1 cellular context compared by ENCODE assay signal in genomic region chr22:22827187-22827948, GRCh38.
TF ChIP-seq lines count a peak whose summit lies in the region.

No MANE protein-coding gene starts in this region.

TF ChIP-seq in K562, 482 proteins besides CTCF, POLR2A, EP300 and RAD21 (continued from another document and continues in another):
- TF ChIP-seq, protein P1, sequence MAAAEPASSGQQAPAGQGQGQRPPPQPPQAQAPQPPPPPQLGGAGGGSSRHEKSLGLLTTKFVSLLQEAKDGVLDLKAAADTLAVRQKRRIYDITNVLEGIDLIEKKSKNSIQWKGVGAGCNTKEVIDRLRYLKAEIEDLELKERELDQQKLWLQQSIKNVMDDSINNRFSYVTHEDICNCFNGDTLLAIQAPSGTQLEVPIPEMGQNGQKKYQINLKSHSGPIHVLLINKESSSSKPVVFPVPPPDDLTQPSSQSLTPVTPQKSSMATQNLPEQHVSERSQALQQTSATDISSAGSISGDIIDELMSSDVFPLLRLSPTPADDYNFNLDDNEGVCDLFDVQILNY (CRISPR knock-in tag; IDR thresholded peaks at IDR 0.05) = no peak
- no peak for TF ChIP-seq PML (IDR thresholded peaks at IDR 0.05; ENCODE audit: low read length)
- TF ChIP-seq MYNN (IDR thresholded peaks at IDR 0.05) = no peak
- TF ChIP-seq MYNN (CRISPR knock-in tag; IDR thresholded peaks at IDR 0.05) = 0 out of 2 replicates have a peak, but pooled peaks have one; percentile 47
- TF ChIP-seq HDAC6 (IDR thresholded peaks at IDR 0.05; ENCODE audit: low read depth, low read length) = no peak
- TF ChIP-seq ZNF57 (CRISPR knock-in tag; IDR thresholded peaks at IDR 0.05) = no peak
- peak; percentile 67 for TF ChIP-seq USF2 (CRISPR knock-in tag; IDR thresholded peaks at IDR 0.05)
- TF ChIP-seq, protein P2, sequence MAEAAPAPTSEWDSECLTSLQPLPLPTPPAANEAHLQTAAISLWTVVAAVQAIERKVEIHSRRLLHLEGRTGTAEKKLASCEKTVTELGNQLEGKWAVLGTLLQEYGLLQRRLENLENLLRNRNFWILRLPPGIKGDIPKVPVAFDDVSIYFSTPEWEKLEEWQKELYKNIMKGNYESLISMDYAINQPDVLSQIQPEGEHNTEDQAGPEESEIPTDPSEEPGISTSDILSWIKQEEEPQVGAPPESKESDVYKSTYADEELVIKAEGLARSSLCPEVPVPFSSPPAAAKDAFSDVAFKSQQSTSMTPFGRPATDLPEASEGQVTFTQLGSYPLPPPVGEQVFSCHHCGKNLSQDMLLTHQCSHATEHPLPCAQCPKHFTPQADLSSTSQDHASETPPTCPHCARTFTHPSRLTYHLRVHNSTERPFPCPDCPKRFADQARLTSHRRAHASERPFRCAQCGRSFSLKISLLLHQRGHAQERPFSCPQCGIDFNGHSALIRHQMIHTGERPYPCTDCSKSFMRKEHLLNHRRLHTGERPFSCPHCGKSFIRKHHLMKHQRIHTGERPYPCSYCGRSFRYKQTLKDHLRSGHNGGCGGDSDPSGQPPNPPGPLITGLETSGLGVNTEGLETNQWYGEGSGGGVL (CRISPR knock-in tag; IDR thresholded peaks at IDR 0.05) = no peak
- no peak for TF ChIP-seq RBM39 (optimal IDR thresholded peaks at IDR 0.05; ENCODE audit: low read depth, low read length)
- TF ChIP-seq CEBPG (CRISPR knock-in tag; IDR thresholded peaks at IDR 0.05) = no peak
- TF ChIP-seq CEBPG (tag; conservative IDR thresholded peaks at IDR 0.05 in 1 of 2, IDR thresholded peaks at IDR 0.05 in 1 of 2) = no peak
- no peak for TF ChIP-seq CBFA2T2 (conservative IDR thresholded peaks at IDR 0.05)
- no peak for TF ChIP-seq E2F3 (CRISPR knock-in tag; IDR thresholded peaks at IDR 0.05)
- TF ChIP-seq ZNF408 (CRISPR knock-in tag; IDR thresholded peaks at IDR 0.05; ENCODE audit: low read depth) = no peak
- TF ChIP-seq FOS (IDR thresholded peaks at IDR 0.05; ENCODE audit: extremely low read depth, insufficient read length) = no peak
- TF ChIP-seq HNRNPL (IDR thresholded peaks at IDR 0.05; ENCODE audit: low read depth, low read length) = no peak
- TF ChIP-seq, protein P3, sequence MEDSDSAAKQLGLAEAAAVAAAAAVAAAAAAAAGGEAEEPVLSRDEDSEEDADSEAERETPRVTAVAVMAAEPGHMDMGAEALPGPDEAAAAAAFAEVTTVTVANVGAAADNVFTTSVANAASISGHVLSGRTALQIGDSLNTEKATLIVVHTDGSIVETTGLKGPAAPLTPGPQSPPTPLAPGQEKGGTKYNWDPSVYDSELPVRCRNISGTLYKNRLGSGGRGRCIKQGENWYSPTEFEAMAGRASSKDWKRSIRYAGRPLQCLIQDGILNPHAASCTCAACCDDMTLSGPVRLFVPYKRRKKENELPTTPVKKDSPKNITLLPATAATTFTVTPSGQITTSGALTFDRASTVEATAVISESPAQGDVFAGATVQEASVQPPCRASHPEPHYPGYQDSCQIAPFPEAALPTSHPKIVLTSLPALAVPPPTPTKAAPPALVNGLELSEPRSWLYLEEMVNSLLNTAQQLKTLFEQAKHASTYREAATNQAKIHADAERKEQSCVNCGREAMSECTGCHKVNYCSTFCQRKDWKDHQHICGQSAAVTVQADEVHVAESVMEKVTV (CRISPR knock-in tag; IDR thresholded peaks at IDR 0.05) = no peak
- no peak for TF ChIP-seq MTA2 (IDR thresholded peaks at IDR 0.05; ENCODE audit: low read depth)
- TF ChIP-seq C11orf30 (IDR thresholded peaks at IDR 0.05; ENCODE audit: low read depth) = no peak
- no peak for TF ChIP-seq ESRRA (IDR thresholded peaks at IDR 0.05; ENCODE audit: borderline replicate concordance, low read depth)
- TF ChIP-seq, protein P4, sequence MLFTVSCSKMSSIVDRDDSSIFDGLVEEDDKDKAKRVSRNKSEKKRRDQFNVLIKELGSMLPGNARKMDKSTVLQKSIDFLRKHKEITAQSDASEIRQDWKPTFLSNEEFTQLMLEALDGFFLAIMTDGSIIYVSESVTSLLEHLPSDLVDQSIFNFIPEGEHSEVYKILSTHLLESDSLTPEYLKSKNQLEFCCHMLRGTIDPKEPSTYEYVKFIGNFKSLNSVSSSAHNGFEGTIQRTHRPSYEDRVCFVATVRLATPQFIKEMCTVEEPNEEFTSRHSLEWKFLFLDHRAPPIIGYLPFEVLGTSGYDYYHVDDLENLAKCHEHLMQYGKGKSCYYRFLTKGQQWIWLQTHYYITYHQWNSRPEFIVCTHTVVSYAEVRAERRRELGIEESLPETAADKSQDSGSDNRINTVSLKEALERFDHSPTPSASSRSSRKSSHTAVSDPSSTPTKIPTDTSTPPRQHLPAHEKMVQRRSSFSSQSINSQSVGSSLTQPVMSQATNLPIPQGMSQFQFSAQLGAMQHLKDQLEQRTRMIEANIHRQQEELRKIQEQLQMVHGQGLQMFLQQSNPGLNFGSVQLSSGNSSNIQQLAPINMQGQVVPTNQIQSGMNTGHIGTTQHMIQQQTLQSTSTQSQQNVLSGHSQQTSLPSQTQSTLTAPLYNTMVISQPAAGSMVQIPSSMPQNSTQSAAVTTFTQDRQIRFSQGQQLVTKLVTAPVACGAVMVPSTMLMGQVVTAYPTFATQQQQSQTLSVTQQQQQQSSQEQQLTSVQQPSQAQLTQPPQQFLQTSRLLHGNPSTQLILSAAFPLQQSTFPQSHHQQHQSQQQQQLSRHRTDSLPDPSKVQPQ (CRISPR knock-in tag; IDR thresholded peaks at IDR 0.05; ENCODE audit: borderline replicate concordance) = no peak
- peak; percentile 42 for TF ChIP-seq ATF1 (CRISPR knock-in tag; IDR thresholded peaks at IDR 0.05)
- no peak for TF ChIP-seq ATF1 (tag; IDR thresholded peaks at IDR 0.05)
- no peak for TF ChIP-seq SRSF7 (optimal IDR thresholded peaks at IDR 0.05; ENCODE audit: low read depth, low read length)
- no peak for TF ChIP-seq JUND (IDR thresholded peaks at IDR 0.05; ENCODE audit: borderline replicate concordance, low read depth, low read length)
- no peak for TF ChIP-seq JUND (tag; IDR thresholded peaks at IDR 0.05; ENCODE audit: borderline replicate concordance, low read depth, low read length)
- TF ChIP-seq ZNF184 (CRISPR knock-in tag; IDR thresholded peaks at IDR 0.05) = peak; percentile 22; the same call in 1 of the 2 replicates
- TF ChIP-seq MLX (CRISPR knock-in tag; conservative IDR thresholded peaks at IDR 0.05) = peak in 1 of 2 experiments; percentile 68; a peak in 1 of 4 replicates
- no peak for TF ChIP-seq NFYB (IDR thresholded peaks at IDR 0.05; ENCODE audit: extremely low read depth, insufficient read length)
- no peak for TF ChIP-seq CEBPZ (IDR thresholded peaks at IDR 0.05; ENCODE audit: borderline replicate concordance, low read depth, low read length)
- TF ChIP-seq ZC3H8 (IDR thresholded peaks at IDR 0.05) = no peak
- TF ChIP-seq, protein P5, sequence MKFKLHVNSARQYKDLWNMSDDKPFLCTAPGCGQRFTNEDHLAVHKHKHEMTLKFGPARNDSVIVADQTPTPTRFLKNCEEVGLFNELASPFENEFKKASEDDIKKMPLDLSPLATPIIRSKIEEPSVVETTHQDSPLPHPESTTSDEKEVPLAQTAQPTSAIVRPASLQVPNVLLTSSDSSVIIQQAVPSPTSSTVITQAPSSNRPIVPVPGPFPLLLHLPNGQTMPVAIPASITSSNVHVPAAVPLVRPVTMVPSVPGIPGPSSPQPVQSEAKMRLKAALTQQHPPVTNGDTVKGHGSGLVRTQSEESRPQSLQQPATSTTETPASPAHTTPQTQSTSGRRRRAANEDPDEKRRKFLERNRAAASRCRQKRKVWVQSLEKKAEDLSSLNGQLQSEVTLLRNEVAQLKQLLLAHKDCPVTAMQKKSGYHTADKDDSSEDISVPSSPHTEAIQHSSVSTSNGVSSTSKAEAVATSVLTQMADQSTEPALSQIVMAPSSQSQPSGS (CRISPR knock-in tag; IDR thresholded peaks at IDR 0.05) = peak; percentile 67
- no peak for TF ChIP-seq ARNT (IDR thresholded peaks at IDR 0.05)
- no peak for TF ChIP-seq ZNF316 (IDR thresholded peaks at IDR 0.05)
- no peak for TF ChIP-seq ZNF224 (CRISPR knock-in tag; IDR thresholded peaks at IDR 0.05)
- TF ChIP-seq ZNF764 (CRISPR knock-in tag; IDR thresholded peaks at IDR 0.05; ENCODE audit: low read depth) = no peak
- no peak for TF ChIP-seq L3MBTL2 (IDR thresholded peaks at IDR 0.05)
- no peak for TF ChIP-seq ZNF512 (tag; IDR thresholded peaks at IDR 0.05)
- no peak for TF ChIP-seq BACH1 (tag; IDR thresholded peaks at IDR 0.05)
- TF ChIP-seq COPS2 (conservative IDR thresholded peaks at IDR 0.05) = no peak
- no peak for TF ChIP-seq HNRNPUL1 (IDR thresholded peaks at IDR 0.05; ENCODE audit: low read length)
- TF ChIP-seq ZNF586 (CRISPR knock-in tag; conservative IDR thresholded peaks at IDR 0.05) = no peak
- TF ChIP-seq, protein P6, sequence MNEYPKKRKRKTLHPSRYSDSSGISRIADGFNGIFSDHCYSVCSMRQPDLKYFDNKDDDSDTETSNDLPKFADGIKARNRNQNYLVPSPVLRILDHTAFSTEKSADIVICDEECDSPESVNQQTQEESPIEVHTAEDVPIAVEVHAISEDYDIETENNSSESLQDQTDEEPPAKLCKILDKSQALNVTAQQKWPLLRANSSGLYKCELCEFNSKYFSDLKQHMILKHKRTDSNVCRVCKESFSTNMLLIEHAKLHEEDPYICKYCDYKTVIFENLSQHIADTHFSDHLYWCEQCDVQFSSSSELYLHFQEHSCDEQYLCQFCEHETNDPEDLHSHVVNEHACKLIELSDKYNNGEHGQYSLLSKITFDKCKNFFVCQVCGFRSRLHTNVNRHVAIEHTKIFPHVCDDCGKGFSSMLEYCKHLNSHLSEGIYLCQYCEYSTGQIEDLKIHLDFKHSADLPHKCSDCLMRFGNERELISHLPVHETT (CRISPR knock-in tag; conservative IDR thresholded peaks at IDR 0.05 in 1 of 2, IDR thresholded peaks at IDR 0.05 in 1 of 2) = peak in 1 of 2 experiments; percentile 93; a peak in 2 of 4 replicates
- no peak for TF ChIP-seq FOXA1 (IDR thresholded peaks at IDR 0.05; ENCODE audit: borderline replicate concordance)
- no peak for TF ChIP-seq RFX7 (CRISPR knock-in tag; IDR thresholded peaks at IDR 0.05)
- TF ChIP-seq DNMT1 (IDR thresholded peaks at IDR 0.05) = no peak
- no peak for TF ChIP-seq NCOA2 (IDR thresholded peaks at IDR 0.05; ENCODE audit: partially characterized antibody in 2 of 2)
- no peak for TF ChIP-seq NR2C2 (CRISPR knock-in tag; IDR thresholded peaks at IDR 0.05)
- no peak for TF ChIP-seq NR2C2 (tag; IDR thresholded peaks at IDR 0.05)
- no peak for TF ChIP-seq ZNF696 (CRISPR knock-in tag; conservative IDR thresholded peaks at IDR 0.05)
- TF ChIP-seq EWSR1 (IDR thresholded peaks at IDR 0.05; ENCODE audit: borderline replicate concordance, low read depth, partially characterized antibody) = no peak
- TF ChIP-seq HDAC3 (IDR thresholded peaks at IDR 0.05; ENCODE audit: borderline replicate concordance, partially characterized antibody) = no peak
- TF ChIP-seq TFE3 (CRISPR knock-in tag; IDR thresholded peaks at IDR 0.05) = no peak
- no peak for TF ChIP-seq NFE2 (IDR thresholded peaks at IDR 0.05; ENCODE audit: low read depth)
